Comparison of ENCODE assay signal across 10 cellular contexts in the genomic region with DNA sequence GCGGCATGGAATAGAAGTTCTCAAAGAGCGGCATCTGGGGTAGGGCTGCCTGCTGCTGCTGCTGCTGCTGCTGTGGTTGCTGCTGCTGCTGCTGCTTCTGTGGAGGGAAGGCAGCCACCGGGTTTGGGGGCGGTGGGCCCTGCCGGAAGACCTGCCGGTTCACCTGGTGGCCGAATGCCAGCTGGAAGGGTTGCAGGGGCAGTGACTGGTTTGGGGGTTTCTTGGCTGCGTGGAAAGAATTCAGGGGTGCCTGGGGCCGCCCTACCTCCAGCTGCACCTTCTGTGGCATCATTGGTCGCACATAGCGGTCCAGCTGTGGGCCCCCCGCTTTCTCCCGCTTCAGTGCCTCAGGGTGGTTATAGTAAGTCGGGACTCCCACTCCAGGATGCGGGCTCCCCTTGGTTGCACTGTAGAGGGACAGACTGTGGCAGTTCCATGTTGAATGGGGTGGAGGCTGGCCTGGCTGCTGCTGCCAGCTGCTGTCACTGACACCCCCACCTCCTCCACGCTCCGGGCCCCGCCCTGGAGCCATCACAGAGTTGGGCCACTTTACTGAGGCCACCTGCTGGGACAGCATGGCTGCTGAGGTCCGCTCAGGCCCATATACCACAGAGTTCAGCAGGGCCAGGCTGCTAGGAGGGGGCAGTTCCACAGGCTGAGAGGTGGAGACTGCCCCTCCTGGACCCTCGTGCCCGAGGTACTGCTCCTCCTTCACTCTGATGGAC. TPM values are rescaled to one million over a fixed set of nuclear protein-coding genes. Genes with fewer than 3 reads are reported as not detected.
A peak's percentile ranks its signal among the peaks of the same experiment; 100 is the strongest.
DNase-seq lines count a peak whose midpoint lies in the region; ATAC-seq and TF ChIP-seq lines count a peak whose summit lies in the region.
"Had no signal": no experiment of that assay in that cellular context is flagged by ENCODE, and none has a peak within 500 bp of the region (broad histone marks: within the 10 kb centered on the region; RNA-seq: fewer than 3 reads in every experiment).

No MANE protein-coding gene starts in this region.

- CTCF ChIA-PET in MCF 10A (lab: Yijun Ruan, JAX): interaction anchor here (0.5 to 5.7 kb wide), 6 partner anchors 11 to 87 kb away, joined by 3 to 59 read pairs (median 6); no protein-coding TSS in a partner anchor

- no peak overlapping the region for H3K27ac ChIP-seq in mesenchymal stem cell (ENCODE audit: low read length, poor library complexity, severe bottlenecking)
- H3K27ac ChIP-seq in suprapubic skin: peak overlapping the region; percentile 85

- H3K23ac ChIP-seq in mesenchymal stem cell (ENCODE audit: low read length in 2 of 2): no peak overlapping the region

- H3K4ac ChIP-seq in mesenchymal stem cell (ENCODE audit: low read depth in 1 of 2, low read length in 2 of 2): no peak overlapping the region

- POLR2A ChIA-PET in MCF 10A (lab: Yijun Ruan, JAX): interaction anchor here (0.9 to 9.8 kb wide), 5 partner anchors 13 to 53 kb away, joined by 3 to 296 read pairs (median 59); a partner anchor contains a TSS

- peak overlapping the region; percentile 58 for H3K9ac ChIP-seq in mesenchymal stem cell (ENCODE audit: low read length)

- H3K27ac Mint-ChIP-seq in T-helper 2 cell treated with Interferon-gamma antibody and Interleukin-4, amounts not matched to agents 5 μg/mL and 100 μg/mL, for 36 hours: peak overlapping the region; percentile 55
- H3K27ac Mint-ChIP-seq in MCF 10A (ENCODE audit: low read depth, unreplicated experiment): peak overlapping the region; percentile 63

- H3K4me1 ChIP-seq in mesenchymal stem cell (ENCODE audit: control insufficient read depth, insufficient read depth, low read depth, low read length) (peaks cover 54% of the 10 kb centered on the region), suprapubic skin (peaks cover 62% of the 10 kb centered on the region)

- no peak overlapping the region for H2AK5ac ChIP-seq in mesenchymal stem cell (ENCODE audit: low read length, severe bottlenecking)

- peaks cover 47% of the 10 kb centered on the region for H3K4me1 Mint-ChIP-seq in T-helper 2 cell treated with Interferon-gamma antibody and Interleukin-4, amounts not matched to agents 5 μg/mL and 100 μg/mL, for 36 hours (ENCODE audit: low read depth)
- peaks cover 45% of the 10 kb centered on the region for H3K4me1 Mint-ChIP-seq in MCF 10A (ENCODE audit: insufficient read depth, unreplicated experiment)

- no peak for TF ChIP-seq POLR2A in suprapubic skin (IDR thresholded peaks at IDR 0.05)

- TF ChIP-seq CTCF in MCF 10A (IDR thresholded peaks at IDR 0.05; ENCODE audit: unreplicated experiment): no peak
- TF ChIP-seq CTCF in suprapubic skin (IDR thresholded peaks at IDR 0.05): no peak

- no peak overlapping the region for H2BK120ac ChIP-seq in mesenchymal stem cell (ENCODE audit: low read depth, low read length)

- DNase-seq in T-helper 2 cell treated with Interferon-gamma antibody and Interleukin-4, amounts not matched to agents 5 μg/mL and 100 μg/mL, for 36 hours (ENCODE audit: low spot score): no peak
- DNase-seq in T-helper 2 cell (no peak), MCF 10A (ENCODE audit: unreplicated experiment) (no peak), mesenchymal stem cell (no peak), suprapubic skin (ENCODE audit: low spot score in 2 of 2) (peak in 1 of 2 donors; percentile 66), RKO (ENCODE audit: low spot score) (no peak)
- no peak for DNase-seq in activated CD8-positive, alpha-beta memory T cell treated with anti-CD3 and anti-CD28 coated beads, Interleukin-2, amount 50 U/mL, for 4 hours
- DNase-seq: activated CD4-positive, alpha-beta T cell treated with anti-CD3 and anti-CD28 coated beads, Interleukin-2, amount 50 U/mL, for 48 hours; GDM1 had no signal

- BruUV-seq in MCF 10A (replicated peaks; lab: Mats Ljungman, UMichigan): TSS peak; percentile 22

- H3K18ac ChIP-seq in mesenchymal stem cell (ENCODE audit: low read depth in 1 of 2, low read length in 2 of 2): no peak overlapping the region

- no peak overlapping the region for H3K14ac ChIP-seq in mesenchymal stem cell (ENCODE audit: low read length in 2 of 2)

- no peak overlapping the region for H4K8ac ChIP-seq in mesenchymal stem cell (ENCODE audit: low read length)

- TF ChIP-seq EP300 in suprapubic skin (IDR thresholded peaks at IDR 0.05): no peak

- no peak for ATAC-seq in HG02852 (IDR thresholded peaks at IDR 0.05; ENCODE audit: unreplicated experiment)

- no peak overlapping the region for H3K4me3 ChIP-seq in mesenchymal stem cell (ENCODE audit: insufficient read depth in 1 of 2, low read depth in 1 of 2, low read length in 2 of 2)
- no peak overlapping the region for H3K4me3 ChIP-seq in suprapubic skin

- H3K9me3 ChIP-seq in mesenchymal stem cell (ENCODE audit: control insufficient read depth, low read length): no peaks in the 10 kb centered on the region
- H3K9me3 ChIP-seq in suprapubic skin: no peaks in the 10 kb centered on the region

- H3K27me3 Mint-ChIP-seq in T-helper 2 cell treated with Interferon-gamma antibody and Interleukin-4, amounts not matched to agents 5 μg/mL and 100 μg/mL, for 36 hours (ENCODE audit: low read depth): no peaks in the 10 kb centered on the region
- H3K27me3 Mint-ChIP-seq in MCF 10A (ENCODE audit: insufficient read depth, unreplicated experiment): no peaks in the 10 kb centered on the region

- H3K36me3 Mint-ChIP-seq in T-helper 2 cell treated with Interferon-gamma antibody and Interleukin-4, amounts not matched to agents 5 μg/mL and 100 μg/mL, for 36 hours (ENCODE audit: low read depth): peaks cover 41% of the 10 kb centered on the region
- peaks cover 72% of the 10 kb centered on the region for H3K36me3 Mint-ChIP-seq in MCF 10A (ENCODE audit: insufficient read depth, unreplicated experiment)

- peaks cover 44 to 50% of the 10 kb centered on the region in 2 experiments for H3K36me3 ChIP-seq in mesenchymal stem cell (ENCODE audit: control insufficient read depth in 1 of 2, insufficient read depth in 2 of 2, low read depth in 1 of 2, low read length in 2 of 2)
- H3K36me3 ChIP-seq in suprapubic skin: peaks cover 52% of the 10 kb centered on the region

- H3K27me3 ChIP-seq in mesenchymal stem cell (ENCODE audit: control insufficient read depth in 1 of 2, insufficient read depth in 1 of 2, low read length in 2 of 2): no peaks in the 10 kb centered on the region
- no peaks in the 10 kb centered on the region for H3K27me3 ChIP-seq in suprapubic skin

- H3K79me1 ChIP-seq in mesenchymal stem cell (replicated peaks; ENCODE audit: low read length, poor library complexity, severe bottlenecking): peaks cover 8% of the 10 kb centered on the region

- no peak overlapping the region for H2BK15ac ChIP-seq in mesenchymal stem cell (ENCODE audit: low read depth, poor library complexity, severe bottlenecking)

- H3K9me3 Mint-ChIP-seq in T-helper 2 cell treated with Interferon-gamma antibody and Interleukin-4, amounts not matched to agents 5 μg/mL and 100 μg/mL, for 36 hours: no peaks in the 10 kb centered on the region
- no peaks in the 10 kb centered on the region for H3K9me3 Mint-ChIP-seq in MCF 10A (ENCODE audit: unreplicated experiment)

- intact Hi-C loops in MCF 10A (cut with micrococcal nuclease): no loop called here

- H2BK12ac ChIP-seq in mesenchymal stem cell (ENCODE audit: low read length in 2 of 2): peak overlapping the region in 1 of 2 experiments; percentile 10

- no peak overlapping the region for H3K4me3 Mint-ChIP-seq in T-helper 2 cell treated with Interferon-gamma antibody and Interleukin-4, amounts not matched to agents 5 μg/mL and 100 μg/mL, for 36 hours
- H3K4me3 Mint-ChIP-seq in MCF 10A (ENCODE audit: unreplicated experiment): no peak overlapping the region

- no peak overlapping the region for H2BK5ac ChIP-seq in mesenchymal stem cell (ENCODE audit: low read depth, low read length, poor library complexity, severe bottlenecking)

- H2AFZ ChIP-seq in mesenchymal stem cell (ENCODE audit: low read depth, low read length): no peak overlapping the region

- no peak overlapping the region for H3K4me2 ChIP-seq in mesenchymal stem cell (ENCODE audit: low read length, poor library complexity, severe bottlenecking)

- WGBS in mesenchymal stem cell: 95% methylated on average over 20 of the region's 21 CpGs
- WGBS in suprapubic skin: 65% methylated on average over 13 of the region's 21 CpGs

- H4K91ac ChIP-seq in mesenchymal stem cell (ENCODE audit: low read length): peak overlapping the region; percentile 52

RNA-seq across cellular contexts. Expression of a gene that starts 25.2 kb away (rescaled TPM):
- 43.3 and 46.3 TPM in 2 replicates for total RNA-seq in MCF 10A (2022)
- 53.1 TPM for polyA plus RNA-seq in mesenchymal stem cell (2013, experiment 1 of 2)
- polyA plus RNA-seq in mesenchymal stem cell (2013, experiment 2 of 2): 53.5 TPM
- total RNA-seq in suprapubic skin: 1 to 10 TPM; 5.2 to 9.8 (median 6.4) TPM
